In the genomic region with DNA sequence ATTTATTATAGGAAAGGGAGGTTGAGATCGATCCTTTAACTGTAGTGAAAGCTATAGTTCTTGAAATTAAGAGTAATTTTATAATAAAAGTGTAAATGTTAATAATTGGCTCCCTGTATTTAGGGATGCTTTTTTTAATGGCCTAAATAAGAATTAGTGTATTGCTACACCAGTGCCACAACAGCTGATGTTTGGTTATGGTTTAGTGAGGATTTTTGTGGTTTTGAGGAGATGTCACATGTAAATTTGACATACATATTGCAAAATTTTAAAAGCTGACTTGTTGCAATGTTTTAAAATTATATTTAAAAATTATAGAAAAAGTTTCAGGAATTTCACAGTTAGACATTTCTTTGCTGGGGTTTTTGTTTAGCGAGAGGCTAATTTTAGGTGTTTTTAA, we compare ENCODE assay signal across 1 cellular context.
TF ChIP-seq lines count a peak whose summit lies in the region.

No MANE protein-coding gene starts in this region.

TF ChIP-seq in HepG2, 621 proteins besides CTCF, POLR2A, EP300 and RAD21 (continued from another document):
- TF ChIP-seq, protein P1, sequence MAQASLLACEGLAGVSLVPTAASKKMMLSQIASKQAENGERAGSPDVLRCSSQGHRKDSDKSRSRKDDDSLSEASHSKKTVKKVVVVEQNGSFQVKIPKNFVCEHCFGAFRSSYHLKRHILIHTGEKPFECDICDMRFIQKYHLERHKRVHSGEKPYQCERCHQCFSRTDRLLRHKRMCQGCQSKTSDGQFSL (CRISPR knock-in tag; IDR thresholded peaks at IDR 0.05), result no peak
- TF ChIP-seq, protein P2, sequence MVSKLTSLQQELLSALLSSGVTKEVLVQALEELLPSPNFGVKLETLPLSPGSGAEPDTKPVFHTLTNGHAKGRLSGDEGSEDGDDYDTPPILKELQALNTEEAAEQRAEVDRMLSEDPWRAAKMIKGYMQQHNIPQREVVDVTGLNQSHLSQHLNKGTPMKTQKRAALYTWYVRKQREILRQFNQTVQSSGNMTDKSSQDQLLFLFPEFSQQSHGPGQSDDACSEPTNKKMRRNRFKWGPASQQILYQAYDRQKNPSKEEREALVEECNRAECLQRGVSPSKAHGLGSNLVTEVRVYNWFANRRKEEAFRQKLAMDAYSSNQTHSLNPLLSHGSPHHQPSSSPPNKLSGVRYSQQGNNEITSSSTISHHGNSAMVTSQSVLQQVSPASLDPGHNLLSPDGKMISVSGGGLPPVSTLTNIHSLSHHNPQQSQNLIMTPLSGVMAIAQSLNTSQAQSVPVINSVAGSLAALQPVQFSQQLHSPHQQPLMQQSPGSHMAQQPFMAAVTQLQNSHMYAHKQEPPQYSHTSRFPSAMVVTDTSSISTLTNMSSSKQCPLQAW (CRISPR knock-in tag; IDR thresholded peaks at IDR 0.05), result no peak
- TF ChIP-seq SRSF1 (optimal IDR thresholded peaks at IDR 0.05; ENCODE audit: low read depth, low read length) (no peak), REPIN1 (CRISPR knock-in tag; IDR thresholded peaks at IDR 0.05; ENCODE audit: borderline replicate concordance, low read depth) (no peak), RCOR2 (CRISPR knock-in tag; IDR thresholded peaks at IDR 0.05) (no peak), BHLHE40 (IDR thresholded peaks at IDR 0.05; ENCODE audit: low read length) (no peak), ZSCAN9 (CRISPR knock-in tag; IDR thresholded peaks at IDR 0.05; ENCODE audit: borderline replicate concordance) (no peak)
